Comparison of ENCODE assay signal across 13 cellular contexts in genomic region chr3:23129817-23130216, GRCh38.
DNase-seq lines count a peak whose midpoint lies in the region; ATAC-seq and TF ChIP-seq lines count a peak whose summit lies in the region.
"Had no signal": no experiment of that assay in that cellular context is flagged by ENCODE, and none has a peak within 500 bp of the region (broad histone marks: within the 10 kb centered on the region; RNA-seq: fewer than 3 reads in every experiment).

No MANE protein-coding gene starts in this region.

- ATAC-seq in GM18498 (IDR thresholded peaks at IDR 0.05; ENCODE audit: unreplicated experiment) (peak; percentile 62), HG03521 (IDR thresholded peaks at IDR 0.05; ENCODE audit: unreplicated experiment) (peak; percentile 68)
- ATAC-seq: gastroesophageal sphincter, natural killer cell had no signal

- no peaks in the 10 kb centered on the region for H3K27me3 ChIP-seq in breast epithelium
- H3K27me3 ChIP-seq in rectal smooth muscle tissue (ENCODE audit: control insufficient read depth, insufficient read depth, low read length), result no peaks in the 10 kb centered on the region
- no peaks in the 10 kb centered on the region for H3K27me3 ChIP-seq in ascending aorta
- H3K27me3 ChIP-seq: gastroesophageal sphincter had no signal

- peak overlapping the region; percentile 57 to 73 for H3K27ac ChIP-seq in breast epithelium
- H3K27ac ChIP-seq in rectal smooth muscle tissue (ENCODE audit: low read depth, low read length), result no peak overlapping the region
- H3K27ac ChIP-seq in ascending aorta, result no peak overlapping the region

- no peaks in the 10 kb centered on the region for H3K4me1 ChIP-seq in breast epithelium
- no peaks in the 10 kb centered on the region for H3K4me1 ChIP-seq in rectal smooth muscle tissue (ENCODE audit: control insufficient read depth, insufficient read depth, low read length)
- H3K4me1 ChIP-seq in ascending aorta, result no peaks in the 10 kb centered on the region

- H3K4me3 ChIP-seq in breast epithelium, result peak overlapping the region; percentile 7 to 50 (median 19)
- peak overlapping the region; percentile 2 for H3K4me3 ChIP-seq in rectal smooth muscle tissue (ENCODE audit: low read length)
- no peak overlapping the region for H3K4me3 ChIP-seq in ascending aorta

- TF ChIP-seq POLR2A in breast epithelium (IDR thresholded peaks at IDR 0.05), result no peak

- H3K9me3 ChIP-seq in breast epithelium (no peaks in the 10 kb centered on the region), ascending aorta (no peaks in the 10 kb centered on the region)
- H3K9me3 ChIP-seq: gastroesophageal sphincter had no signal

- no peaks in the 10 kb centered on the region for H3K36me3 ChIP-seq in breast epithelium
- no peaks in the 10 kb centered on the region for H3K36me3 ChIP-seq in rectal smooth muscle tissue (ENCODE audit: control insufficient read depth, insufficient read depth, low read length)
- H3K36me3 ChIP-seq in ascending aorta, result no peaks in the 10 kb centered on the region
- H3K36me3 ChIP-seq: gastroesophageal sphincter had no signal

- H3K9ac ChIP-seq in rectal smooth muscle tissue (ENCODE audit: low read length), result no peak overlapping the region

- DNase-seq in breast epithelium (ENCODE audit: low spot score in 2 of 2), result peak in 1 of 2 donors; percentile 26
- no peak for DNase-seq in SKM-1 treated with dmso at 0.1 percent for 144 hours (lab: John Stamatoyannopoulos, UW; ENCODE audit: unreplicated experiment)
- no peak for DNase-seq in LoVo (ENCODE audit: low spot score)
- DNase-seq in DMS 273 treated with DMSO at 0.1 percent for 48 hours (lab: John Stamatoyannopoulos, UW), result no peak
- no peak for DNase-seq in ascending aorta (ENCODE audit: low spot score in 2 of 2)
- DNase-seq: activated naive CD4-positive, alpha-beta T cell treated with Interleukin-2 at 50 U/mL for 16 hours; natural killer cell; NCI-H1436 treated with DMSO at 0.1 percent for 48 hours; T1000 had no signal

- TF ChIP-seq CTCF in breast epithelium (IDR thresholded peaks at IDR 0.05) (no peak), ascending aorta (IDR thresholded peaks at IDR 0.05) (no peak)

- intact Hi-C loops in breast epithelium (cut with DNase I; ENCODE audit: low total_unique reads), result no loop called here
- intact Hi-C loops in ascending aorta (cut with DNase I), result no loop called here

Comparison
In these comparisons a context has a peak if more than half of its experiments do, and no peak if none do; other contexts are left out.
1. H3K27ac ChIP-seq: peak in breast epithelium (2 of 2); none in rectal smooth muscle tissue (single experiment) and ascending aorta (0 of 2).
2. H3K4me3 ChIP-seq: peak in breast epithelium (3 of 3) and rectal smooth muscle tissue (single experiment); none in ascending aorta (0 of 2).